ENCODE assay signal across 8 cellular contexts in the genomic region with DNA sequence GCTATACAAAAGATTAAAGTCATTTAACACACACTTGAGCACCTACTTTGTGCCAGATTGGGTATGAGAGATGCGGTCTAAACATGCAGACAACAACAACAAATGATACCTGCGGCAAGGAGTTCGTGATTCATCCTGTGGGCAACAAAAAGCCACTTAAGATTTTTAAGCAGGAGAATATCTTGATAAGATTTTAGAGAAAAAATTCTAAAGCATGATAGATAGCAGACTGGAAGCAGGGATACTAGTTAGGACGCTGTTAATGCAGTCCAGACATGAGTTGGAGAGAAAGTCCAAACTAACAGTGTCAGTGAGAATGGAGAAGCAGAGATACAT. TPM values are rescaled to one million over a fixed set of nuclear protein-coding genes. Genes with fewer than 3 reads are reported as not detected.
DNase-seq lines count a peak whose midpoint lies in the region; ATAC-seq and TF ChIP-seq lines count a peak whose summit lies in the region.
"Had no signal": no experiment of that assay in that cellular context is flagged by ENCODE, and none has a peak within 500 bp of the region (broad histone marks: within the 10 kb centered on the region; RNA-seq: fewer than 3 reads in every experiment).

No MANE protein-coding gene starts in this region.

- peaks cover 4% of the 10 kb centered on the region for H3K27me3 Mint-ChIP-seq in HFFc6 (ENCODE audit: insufficient read depth)

- peak overlapping the region; percentile 91 for H3K4me2 ChIP-seq in smooth muscle cell

- TF ChIP-seq CTCF in HFFc6 (IDR thresholded peaks at IDR 0.05): no peak
- no peak for TF ChIP-seq CTCF in foreskin keratinocyte (conservative IDR thresholded peaks at IDR 0.05)
- no peak for TF ChIP-seq CTCF in smooth muscle cell (IDR thresholded peaks at IDR 0.05; ENCODE audit: borderline replicate concordance, insufficient read depth, poor library complexity, severe bottlenecking)

- no peaks in the 10 kb centered on the region for H3K36me3 ChIP-seq in smooth muscle cell (ENCODE audit: low read depth)

- peak overlapping the region; percentile 87 for H3K9ac ChIP-seq in smooth muscle cell (ENCODE audit: low read depth)

- no peak for DNase-seq in HFFc6
- DNase-seq in T-helper 22 cell (ENCODE audit: low read depth): peak; percentile 29
- DNase-seq in foreskin keratinocyte: peak in 1 of 2 donors; percentile 6
- DNase-seq in smooth muscle cell (lab: John Stamatoyannopoulos, UW; ENCODE audit: unreplicated experiment): no peak
- no peak for DNase-seq in GM03348 (ENCODE audit: low spot score)
- DNase-seq in ACHN: no peak
- DNase-seq: NCI-H2081 treated with DMSO at 0.1 percent for 48 hours had no signal

- in situ Hi-C loops in ACHN (cut with HindIII; ENCODE audit: low pct_ligation_motif_present, low pct_unique_long_range_greater_than_20kb, low sequenced_read_pairs): no loop called here

- peak overlapping the region; percentile 63 for H3K4me3 ChIP-seq in smooth muscle cell

- peaks cover 10% of the 10 kb centered on the region for H3F3A ChIP-seq in smooth muscle cell (ENCODE audit: low read depth)

- H3K4me3 Mint-ChIP-seq in HFFc6: peak overlapping the region; percentile 91; the same call in 1 of the 2 replicates

- peak overlapping the region; percentile 95 for H3K27ac Mint-ChIP-seq in HFFc6

- peaks cover 9% of the 10 kb centered on the region; the same call in 1 of the 2 replicates for H3K36me3 Mint-ChIP-seq in HFFc6 (ENCODE audit: low read depth)

- peak overlapping the region; percentile 93 for H2AFZ ChIP-seq in smooth muscle cell (ENCODE audit: low read depth)

- H3K9me3 Mint-ChIP-seq in HFFc6: no peaks in the 10 kb centered on the region

- ATAC-seq in foreskin keratinocyte: no peak
- ATAC-seq in HG02852 (IDR thresholded peaks at IDR 0.05; ENCODE audit: unreplicated experiment): no peak

- WGBS in smooth muscle cell (ENCODE audit: low lambda C conversion rate): 42% methylated on average over 4 of the region's 4 CpGs

- peaks cover 38% of the 10 kb centered on the region for H3K4me1 Mint-ChIP-seq in HFFc6 (ENCODE audit: low read depth)

- H3K9me3 ChIP-seq in smooth muscle cell (replicated peaks; ENCODE audit: low read depth): no peaks in the 10 kb centered on the region

- peaks cover 25% of the 10 kb centered on the region for H3K79me2 ChIP-seq in smooth muscle cell (ENCODE audit: low read depth)

- H3K27ac ChIP-seq in foreskin keratinocyte: peak overlapping the region; percentile 75
- peak overlapping the region; percentile 97 for H3K27ac ChIP-seq in smooth muscle cell (ENCODE audit: low read depth)

- H3K4me1 ChIP-seq in foreskin keratinocyte: peaks cover 12% of the 10 kb centered on the region
- peaks cover 15% of the 10 kb centered on the region for H3K4me1 ChIP-seq in smooth muscle cell (ENCODE audit: low read depth)

- no peaks in the 10 kb centered on the region for H3K27me3 ChIP-seq in foreskin keratinocyte
- H3K27me3 ChIP-seq in smooth muscle cell (ENCODE audit: low read depth): no peaks in the 10 kb centered on the region

- peaks cover 22% of the 10 kb centered on the region for H4K20me1 ChIP-seq in smooth muscle cell (ENCODE audit: low read depth)

RNA-seq across cellular contexts. Expression of gene KBTBD2, which starts 1.6 kb away (rescaled TPM):
- 10 to 100 TPM; 20.8 to 24.5 (median 22.0) TPM for total RNA-seq in HFFc6 (2021; fragmentation: NEBNext Ultra II Directional; extraction: Animal tissue kit (Norgen Biotek cat#: 25700))
- total RNA-seq in foreskin keratinocyte (31.1 and 31.2 TPM in 2 replicates), smooth muscle cell (32.7 and 43.2 TPM in 2 replicates)
- polyA plus RNA-seq in foreskin keratinocyte (12.6 and 14.4 TPM in 2 replicates), smooth muscle cell (21.2 and 25.6 TPM in 2 replicates)
